10 cellular contexts compared by ENCODE assay signal in genomic region chr19:1255186-1256161, GRCh38. TPM values are rescaled to one million over a fixed set of nuclear protein-coding genes. Genes with fewer than 3 reads are reported as not detected.
DNase-seq lines count a peak whose midpoint lies in the region; ATAC-seq and TF ChIP-seq lines count a peak whose summit lies in the region.
"Had no signal": no experiment of that assay in that cellular context is flagged by ENCODE, and none has a peak within 500 bp of the region (broad histone marks: within the 10 kb centered on the region; RNA-seq: fewer than 3 reads in every experiment).

No MANE protein-coding gene starts in this region.

- in situ Hi-C loops in gastrocnemius medialis (cut with MboI; ENCODE audit: low sequenced_read_pairs in 4 of 4) = no loop called here

- ATAC-seq in gastrocnemius medialis = no peak
- no peak for ATAC-seq in GM21360 (IDR thresholded peaks at IDR 0.05; ENCODE audit: unreplicated experiment)

- no peak for TF ChIP-seq POLR2A in gastrocnemius medialis (IDR thresholded peaks at IDR 0.05)

- H3K36me3 ChIP-seq in CD4-positive, alpha-beta memory T cell (ENCODE audit: insufficient read depth, low read length) = peaks cover 29% of the 10 kb centered on the region
- peaks cover 0 to 52% of the 10 kb centered on the region in 2 donors for H3K36me3 ChIP-seq in gastrocnemius medialis

- peaks cover 19 to 42% of the 10 kb centered on the region in 2 donors for H3K36me3 Mint-ChIP-seq in CD4-positive, alpha-beta memory T cell
- H3K36me3 Mint-ChIP-seq in activated CD4-positive, alpha-beta memory T cell treated with anti-CD3 and anti-CD28 coated beads, Interleukin-2, amount 10 ng/mL, durations not matched to agents 7 days and 5 days (ENCODE audit: low read depth) = peaks cover 62% of the 10 kb centered on the region

- H3K4me3 ChIP-seq in CD4-positive, alpha-beta memory T cell (ENCODE audit: low read length in 2 of 2) = no peak overlapping the region
- H3K4me3 ChIP-seq in gastrocnemius medialis = no peak overlapping the region
- H3K4me3 ChIP-seq: SJSA1 had no signal

- H3K4me3 Mint-ChIP-seq in CD4-positive, alpha-beta memory T cell = peak overlapping the region in 2 of 8 donors; percentile 44 to 61
- peak overlapping the region; percentile 41 for H3K4me3 Mint-ChIP-seq in activated CD4-positive, alpha-beta memory T cell treated with anti-CD3 and anti-CD28 coated beads, Interleukin-2, amount 10 ng/mL, durations not matched to agents 7 days and 5 days

- peak overlapping the region; percentile 3 for H3K27ac ChIP-seq in CD4-positive, alpha-beta memory T cell (ENCODE audit: low read depth, low read length)
- peak overlapping the region; percentile 94 to 99 (median 96) for H3K27ac ChIP-seq in gastrocnemius medialis

- no peak for TF ChIP-seq CTCF in gastrocnemius medialis (IDR thresholded peaks at IDR 0.05 in 4 of 5, conservative IDR thresholded peaks at IDR 0.05 in 1 of 5)

- peaks cover 22 to 60% (median 39%) of the 10 kb centered on the region in 4 donors for H3K4me1 Mint-ChIP-seq in CD4-positive, alpha-beta memory T cell
- H3K4me1 Mint-ChIP-seq in activated CD4-positive, alpha-beta memory T cell treated with anti-CD3 and anti-CD28 coated beads, Interleukin-2, amount 10 ng/mL, durations not matched to agents 7 days and 5 days = peaks cover 47% of the 10 kb centered on the region

- no peak for DNase-seq in CD4-positive, alpha-beta memory T cell
- no peak for DNase-seq in activated CD4-positive, alpha-beta memory T cell treated with anti-CD3 and anti-CD28 coated beads, Interleukin-2, amount 10 ng/mL, durations not matched to agents 7 days and 5 days
- DNase-seq in hippocampal formation (lab: John Stamatoyannopoulos, UW) = peak; percentile 55 to 83
- no peak for DNase-seq in gastrocnemius medialis
- DNase-seq in NCI-H82 (lab: John Stamatoyannopoulos, UW) = no peak
- no peak for DNase-seq in NCI-H345 (lab: John Stamatoyannopoulos, UW)
- DNase-seq in activated naive CD4-positive, alpha-beta T cell treated with anti-CD3 and anti-CD28 coated beads, Interleukin-2, amount 50 U/mL, for 16 hours = no peak
- DNase-seq: activated gamma-delta T cell treated with Interleukin-2 at 50 U/mL for 16 hours had no signal

- H3K9me3 Mint-ChIP-seq in CD4-positive, alpha-beta memory T cell = peaks cover 0 to 9% (median 0%) of the 10 kb centered on the region in 8 donors
- no peaks in the 10 kb centered on the region for H3K9me3 Mint-ChIP-seq in activated CD4-positive, alpha-beta memory T cell treated with anti-CD3 and anti-CD28 coated beads, Interleukin-2, amount 10 ng/mL, durations not matched to agents 7 days and 5 days

- intact Hi-C loops in CD4-positive, alpha-beta memory T cell (cut with micrococcal nuclease) = no loop called here
- intact Hi-C loops in gastrocnemius medialis (cut with DNase I; ENCODE audit: low total_unique reads) = no loop called here

- H3K4me1 ChIP-seq in CD4-positive, alpha-beta memory T cell (ENCODE audit: insufficient read depth, low read length) = peaks cover 70% of the 10 kb centered on the region
- peaks cover 54 to 67% of the 10 kb centered on the region in 2 donors for H3K4me1 ChIP-seq in gastrocnemius medialis

- no peaks in the 10 kb centered on the region for H3K9me3 ChIP-seq in CD4-positive, alpha-beta memory T cell (ENCODE audit: control insufficient read depth in 1 of 2, low read length in 2 of 2)
- no peaks in the 10 kb centered on the region for H3K9me3 ChIP-seq in gastrocnemius medialis
- H3K9me3 ChIP-seq: SJSA1 had no signal

- H3K27ac Mint-ChIP-seq in CD4-positive, alpha-beta memory T cell = peak overlapping the region in 5 of 7 donors; percentile 15 to 80 (median 52)
- peak overlapping the region; percentile 56 for H3K27ac Mint-ChIP-seq in activated CD4-positive, alpha-beta memory T cell treated with anti-CD3 and anti-CD28 coated beads, Interleukin-2, amount 10 ng/mL, durations not matched to agents 7 days and 5 days

- no peaks in the 10 kb centered on the region for H3K27me3 ChIP-seq in CD4-positive, alpha-beta memory T cell (ENCODE audit: insufficient read depth, low read length)
- no peaks in the 10 kb centered on the region for H3K27me3 ChIP-seq in gastrocnemius medialis
- H3K27me3 ChIP-seq: SJSA1 had no signal

- CTCF ChIA-PET in CD4-positive, alpha-beta memory T cell (lab: Charles Lee; ENCODE audit: partially characterized antibody) = interaction anchor here (1.9 to 3.2 kb wide), 3 partner anchors 11 kb away, joined by 7 to 11 read pairs (median 8); no protein-coding TSS in a partner anchor
- CTCF ChIA-PET in activated CD4-positive, alpha-beta memory T cell treated with anti-CD3 and anti-CD28 coated beads, Interleukin-2, amount 10 ng/mL, durations not matched to agents 7 days and 5 days (lab: Charles Lee) = interaction anchor here (1.7 to 4.9 kb wide), 2 partner anchors 11 kb away, joined by 8 to 44 read pairs; no protein-coding TSS in a partner anchor

- H3K27me3 Mint-ChIP-seq in CD4-positive, alpha-beta memory T cell = no peaks in the 10 kb centered on the region
- no peaks in the 10 kb centered on the region for H3K27me3 Mint-ChIP-seq in activated CD4-positive, alpha-beta memory T cell treated with anti-CD3 and anti-CD28 coated beads, Interleukin-2, amount 10 ng/mL, durations not matched to agents 7 days and 5 days

- POLR2A ChIA-PET in CD4-positive, alpha-beta memory T cell (lab: Charles Lee; ENCODE audit: partially characterized antibody) = interaction anchor here (0.8 to 10.8 kb wide), 5 partner anchors 11 to 160 kb away, joined by 3 to 397 read pairs (median 5); partner anchors contain the start of genes CIRBP, FAM174C and POLR2E
- POLR2A ChIA-PET in activated CD4-positive, alpha-beta memory T cell treated with anti-CD3 and anti-CD28 coated beads, Interleukin-2, amount 10 ng/mL, durations not matched to agents 7 days and 5 days (lab: Charles Lee) = interaction anchor here (7.3 kb wide), 1 partner anchor 12 kb away, joined by 119 read pairs; the partner anchor contains the start of gene CIRBP

RNA-seq across cellular contexts. Expression of gene MIDN, which starts 7.1 kb away (rescaled TPM):
- total RNA-seq in CD4-positive, alpha-beta memory T cell = 10 to 100 TPM; 30.3 to 34.0 TPM
- 1 to 10 TPM in 1 of 2 donors, under 1 TPM in 1; 0.75 to 6.1 TPM for polyA plus RNA-seq in CD4-positive, alpha-beta memory T cell
- 10 to 100 TPM; 86.2 to 88.6 TPM for total RNA-seq in activated CD4-positive, alpha-beta memory T cell treated with anti-CD3 and anti-CD28 coated beads, Interleukin-2, amount 10 ng/mL, durations not matched to agents 7 days and 5 days
- 100 to 1,000 TPM in 2 of 4 donors, 10 to 100 TPM in 2; 34.9 to 117 (median 86.3) TPM for total RNA-seq in gastrocnemius medialis

RNA-seq across cellular contexts. Expression of gene CIRBP, which starts 13.7 kb away (rescaled TPM):
- 100 to 1,000 TPM; 574 to 638 TPM for total RNA-seq in CD4-positive, alpha-beta memory T cell
- polyA plus RNA-seq in CD4-positive, alpha-beta memory T cell = 100 to 1,000 TPM; 160 to 257 TPM
- total RNA-seq in activated CD4-positive, alpha-beta memory T cell treated with anti-CD3 and anti-CD28 coated beads, Interleukin-2, amount 10 ng/mL, durations not matched to agents 7 days and 5 days = 100 to 1,000 TPM; 203 to 204 TPM
- total RNA-seq in gastrocnemius medialis = 100 to 1,000 TPM; 274 to 578 (median 418) TPM

RNA-seq across cellular contexts. Expression of gene ATP5F1D, which starts 13.9 kb away (rescaled TPM):
- 100 to 1,000 TPM; 105 to 108 TPM for total RNA-seq in CD4-positive, alpha-beta memory T cell
- polyA plus RNA-seq in CD4-positive, alpha-beta memory T cell = 100 to 1,000 TPM; 133 to 243 TPM
- 100 to 1,000 TPM; 171 to 173 TPM for total RNA-seq in activated CD4-positive, alpha-beta memory T cell treated with anti-CD3 and anti-CD28 coated beads, Interleukin-2, amount 10 ng/mL, durations not matched to agents 7 days and 5 days
- total RNA-seq in gastrocnemius medialis = 100 to 1,000 TPM; 189 to 442 (median 273) TPM

RNA-seq across cellular contexts. Expression of gene CBARP, which starts 17.7 kb away (rescaled TPM):
- not detected for total RNA-seq in CD4-positive, alpha-beta memory T cell
- polyA plus RNA-seq in CD4-positive, alpha-beta memory T cell = not detected
- total RNA-seq in activated CD4-positive, alpha-beta memory T cell treated with anti-CD3 and anti-CD28 coated beads, Interleukin-2, amount 10 ng/mL, durations not matched to agents 7 days and 5 days = under 1 TPM; 0.35 to 0.55 TPM
- 1 to 10 TPM in 1 of 4 donors, under 1 TPM in 3; 0.10 to 1.3 (median 0.53) TPM for total RNA-seq in gastrocnemius medialis

RNA-seq across cellular contexts. Expression of gene FAM174C, which starts 19.9 kb away (rescaled TPM):
- 10 to 100 TPM; 50.5 to 54.2 TPM for total RNA-seq in CD4-positive, alpha-beta memory T cell
- polyA plus RNA-seq in CD4-positive, alpha-beta memory T cell = 100 to 1,000 TPM in 1 of 2 donors, 10 to 100 TPM in 1; 57.2 to 114 TPM
- total RNA-seq in activated CD4-positive, alpha-beta memory T cell treated with anti-CD3 and anti-CD28 coated beads, Interleukin-2, amount 10 ng/mL, durations not matched to agents 7 days and 5 days = 10 to 100 TPM; 45.9 to 50.1 TPM
- total RNA-seq in gastrocnemius medialis = 10 to 100 TPM; 18.7 to 36.7 (median 28.7) TPM

Comparison
In these comparisons a context has a peak if more than half of its experiments do, and no peak if none do; other contexts are left out.
1. DNase-seq: peak in hippocampal formation (2 of 2); none in CD4-positive, alpha-beta memory T cell (0 of 5), activated CD4-positive, alpha-beta memory T cell treated with anti-CD3 and anti-CD28 coated beads, Interleukin-2, amount 10 ng/mL, durations not matched to agents 7 days and 5 days (single experiment), gastrocnemius medialis (0 of 2), NCI-H82 (single experiment), NCI-H345 (single experiment) and activated naive CD4-positive, alpha-beta T cell treated with anti-CD3 and anti-CD28 coated beads, Interleukin-2, amount 50 U/mL, for 16 hours (single experiment).